ENCODE assay signal across 9 cellular contexts in genomic region chr1:67561704-67562113, GRCh38.
DNase-seq lines count a peak whose midpoint lies in the region; ATAC-seq, FAIRE-seq and TF ChIP-seq lines count a peak whose summit lies in the region.
"Had no signal": no experiment of that assay in that cellular context is flagged by ENCODE, and none has a peak within 500 bp of the region (broad histone marks: within the 10 kb centered on the region; RNA-seq: fewer than 3 reads in every experiment).

No MANE protein-coding gene starts in this region.

- H3K4me3 ChIP-seq in GM12878 (no peak overlapping the region), spleen (no peak overlapping the region)
- H3K4me3 ChIP-seq: BLaER1 had no signal

- TF ChIP-seq POLR2A in GM12878 (IDR thresholded peaks at IDR 0.05; ENCODE audit: low read depth, low read length) (no peak), spleen (IDR thresholded peaks at IDR 0.05) (no peak)

- no peaks in the 10 kb centered on the region for H3K27me3 ChIP-seq in GM12878 (replicated peaks in 1 of 2; ENCODE audit: control insufficient read depth in 2 of 2, insufficient read depth in 2 of 2, low read length in 1 of 2)
- peaks cover 0 to 14% (median 0%) of the 10 kb centered on the region in 7 donors for H3K27me3 ChIP-seq in spleen (replicated peaks in 1 of 7)
- H3K27me3 ChIP-seq: BLaER1 had no signal

- H2AFZ ChIP-seq in GM12878 (ENCODE audit: control insufficient read depth, low read depth, low read length): no peak overlapping the region

- intact Hi-C loops in GM12878 (cut with micrococcal nuclease; ENCODE audit: unreplicated experiment): loop anchor here (1.0 to 2.0 kb wide), 3 partner anchors 121 to 199 kb away; no protein-coding TSS in a partner anchor
- intact Hi-C loops in spleen (cut with DNase I; ENCODE audit: low total_unique reads): loop anchor here (5.0 kb wide), 1 partner anchor 201 kb away; no protein-coding TSS in a partner anchor

- FAIRE-seq in GM12878 (lab: Jason Lieb, UNC): peak; percentile 35

- H3K36me3 ChIP-seq in GM12878 (ENCODE audit: control insufficient read depth in 2 of 2, insufficient read depth in 2 of 2, low read length in 1 of 2) (no peaks in the 10 kb centered on the region), spleen (no peaks in the 10 kb centered on the region)
- H3K36me3 ChIP-seq: BLaER1 had no signal

- H3K4me2 ChIP-seq in GM12878 (ENCODE audit: control insufficient read depth, insufficient read depth): no peak overlapping the region
- H3K4me2 ChIP-seq: BLaER1 had no signal

- 0% methylated on average over 4 of the region's 4 CpGs for WGBS in GM12878 (ENCODE audit: insufficient coverage, insufficient replicate concordance, low lambda C conversion rate, missing lambda C conversion rate)
- WGBS in spleen, 5 donors: 1 to 10% (median 2%) methylated on average over 4 of the region's 4 CpGs

- CTCF ChIA-PET in GM12878 (lab: Yijun Ruan, JAX): interaction anchor here (0.7 to 11.5 kb wide), 55 partner anchors 9 to 594 kb away, joined by 3 to 227 read pairs (median 5); partner anchors contain the start of gene GADD45A

- no peaks in the 10 kb centered on the region for H4K20me1 ChIP-seq in GM12878 (ENCODE audit: control insufficient read depth, insufficient read depth)
- H4K20me1 ChIP-seq: BLaER1 had no signal

- DNase-seq in NCI-H1417 (lab: John Stamatoyannopoulos, UW) (peak; percentile 67 to 87 (median 83)), NCI-H1417 treated with DMSO at 0.1 percent for 48 hours (lab: John Stamatoyannopoulos, UW) (no peak), NCI-H187 (lab: John Stamatoyannopoulos, UW) (peak; percentile 51 to 77), T1000 (lab: John Stamatoyannopoulos, UW) (peak; percentile 72), GM12878 (ENCODE audit: low read depth, low spot score) (peak; percentile 24), iPS DF 4.7 (ENCODE audit: extremely low read depth, low spot score) (peak; percentile 60), spleen (peak; percentile 95)

- SMC1A ChIA-PET in GM12878 (lab: Charles Lee; ENCODE audit: uncharacterized antibody, unreplicated experiment): interaction anchor here (0.8 to 11.5 kb wide), 32 partner anchors 9 to 288 kb away, joined by 3 to 205 read pairs (median 5); partner anchors contain the start of gene GADD45A

- H3K9ac ChIP-seq in GM12878 (ENCODE audit: control insufficient read depth, insufficient read depth, low read length): no peak overlapping the region
- H3K9ac ChIP-seq: BLaER1 had no signal

- no peaks in the 10 kb centered on the region; the same call in 1 of the 2 replicates for H3K4me1 ChIP-seq in GM12878 (ENCODE audit: control insufficient read depth, insufficient read depth, low read length)
- peaks cover 10 to 47% (median 20%) of the 10 kb centered on the region in 6 donors for H3K4me1 ChIP-seq in spleen

- TF ChIP-seq CTCF in GM12878 (IDR thresholded peaks at IDR 0.05 in 2 of 3, conservative IDR thresholded peaks at IDR 0.05 in 1 of 3; ENCODE audit: control insufficient read depth in 2 of 3, extremely low read depth in 1 of 3, insufficient read depth in 1 of 3, low read depth in 3 of 3, low read length in 3 of 3) (peak; percentile 82 to 88 (median 88)), spleen (IDR thresholded peaks at IDR 0.05 in 8 of 11, conservative IDR thresholded peaks at IDR 0.05 in 3 of 11) (peak; percentile 51 to 87 (median 75))

- BruUV-seq in GM12878 (replicated peaks; lab: Mats Ljungman, UMichigan): no TSS peak

- peak; percentile 93 for TF ChIP-seq RAD21 in GM12878 (IDR thresholded peaks at IDR 0.05; ENCODE audit: insufficient read depth, low read depth, low read length)

- H3K9me3 ChIP-seq in GM12878 (replicated peaks; ENCODE audit: control insufficient read depth, insufficient read depth, low read length) (no peaks in the 10 kb centered on the region; the same call in 2 of the 3 replicates), spleen (no peaks in the 10 kb centered on the region)
- H3K9me3 ChIP-seq: BLaER1 had no signal

- RAD21 ChIA-PET in GM12878 (lab: Charles Lee; ENCODE audit: unreplicated experiment): interaction anchor here (0.7 to 6.1 kb wide), 26 partner anchors 10 to 291 kb away, joined by 3 to 86 read pairs (median 4); partner anchors contain the start of gene GADD45A

- no peaks in the 10 kb centered on the region for H3K79me2 ChIP-seq in GM12878 (ENCODE audit: control insufficient read depth, insufficient read depth, low read length)

- POLR2A ChIA-PET in GM12878 (lab: Charles Lee): interaction anchor here (0.6 to 1.6 kb wide), 6 partner anchors 21 to 198 kb away, joined by 3 to 9 read pairs (median 3); partner anchors contain the start of gene GADD45A

- peak; percentile 84 for ATAC-seq in HG02884 (IDR thresholded peaks at IDR 0.05; ENCODE audit: unreplicated experiment)
- ATAC-seq in GM12878: peak; percentile 94

- TF ChIP-seq EP300 in GM12878 (IDR thresholded peaks at IDR 0.05; ENCODE audit: borderline replicate concordance in 1 of 2, control insufficient read depth in 1 of 2, low read depth in 2 of 2, low read length in 2 of 2): no peak

- H3K27ac ChIP-seq in GM12878 (ENCODE audit: control insufficient read depth, insufficient read depth) (no peak overlapping the region), spleen (peak overlapping the region in 4 of 8 donors; percentile 55 to 82 (median 80))
- H3K27ac ChIP-seq: BLaER1 had no signal

- in situ Hi-C loops in GM12878 (cut with MboI): no loop called here

TF ChIP-seq in GM12878, 131 proteins besides CTCF, POLR2A, EP300 and RAD21 (continues in another document):
- no peak for TF ChIP-seq PAX8 (IDR thresholded peaks at IDR 0.05)
- peak; percentile 45 for TF ChIP-seq IKZF1 (conservative IDR thresholded peaks at IDR 0.05)
- peak; percentile 47; the same call in 1 of the 2 replicates for TF ChIP-seq YY1 (IDR thresholded peaks at IDR 0.05; ENCODE audit: low read depth, low read length)
- TF ChIP-seq POLR2AphosphoS2 (IDR thresholded peaks at IDR 0.05; ENCODE audit: low read depth, low read length): no peak
- no peak for TF ChIP-seq ZNF592 (IDR thresholded peaks at IDR 0.05)
- TF ChIP-seq HDGF (IDR thresholded peaks at IDR 0.05): peak; percentile 57; the same call in 1 of the 2 replicates
- no peak for TF ChIP-seq NFIC (IDR thresholded peaks at IDR 0.05; ENCODE audit: low read depth, low read length)
- TF ChIP-seq MAX (IDR thresholded peaks at IDR 0.05; ENCODE audit: low read depth, low read length): no peak
- TF ChIP-seq RCOR1 (conservative IDR thresholded peaks at IDR 0.05; ENCODE audit: low read depth, low read length): no peak
- TF ChIP-seq MYC (IDR thresholded peaks at IDR 0.05; ENCODE audit: insufficient read depth, insufficient read length, insufficient replicate concordance, low read length, severe bottlenecking): no peak
- no peak for TF ChIP-seq ATF2 (IDR thresholded peaks at IDR 0.05; ENCODE audit: low read length)
- TF ChIP-seq SP1 (IDR thresholded peaks at IDR 0.05; ENCODE audit: low read depth, low read length): no peak
- peak; percentile 92 for TF ChIP-seq SMC3 (IDR thresholded peaks at IDR 0.05; ENCODE audit: borderline replicate concordance, low read length)
- peak; percentile 37; the same call in 1 of the 2 replicates for TF ChIP-seq DPF2 (IDR thresholded peaks at IDR 0.05)
- TF ChIP-seq BHLHE40 (IDR thresholded peaks at IDR 0.05; ENCODE audit: borderline replicate concordance in 1 of 2, low read depth in 2 of 2, low read length in 1 of 2): peak; percentile 30 to 57; a peak in 3 of 4 replicates
